ENCODE assay signal across 8 cellular contexts in genomic region chr6:2763876-2764540, GRCh38. TPM values are rescaled to one million over a fixed set of nuclear protein-coding genes. Genes with fewer than 3 reads are reported as not detected.
DNase-seq lines count a peak whose midpoint lies in the region; ATAC-seq and TF ChIP-seq lines count a peak whose summit lies in the region.

No MANE protein-coding gene starts in this region.

- H3K27ac ChIP-seq in Peyer's patch (peak overlapping the region in 3 of 4 donors; percentile 71 to 97 (median 95)), esophagus squamous epithelium (peak overlapping the region in 3 of 4 donors; percentile 91 to 97 (median 92)), prostate gland (peak overlapping the region; percentile 81 to 84)

- DNase-seq in GM12865 (ENCODE audit: low read depth) (no peak), Peyer's patch (no peak), esophagus squamous epithelium (lab: John Stamatoyannopoulos, UW) (no peak), prostate gland (ENCODE audit: low spot score) (no peak), amniotic stem cell (lab: John Stamatoyannopoulos, UW) (no peak), AML-193 (lab: John Stamatoyannopoulos, UW) (no peak), NCI-H82 (lab: John Stamatoyannopoulos, UW) (no peak)

- 78 to 79% methylated on average over 27 of the region's 27 CpGs for WGBS in esophagus squamous epithelium, 2 donors
- WGBS in prostate gland, result 67% methylated on average over 27 of the region's 27 CpGs

- H3K4me3 ChIP-seq in GM12865 (ENCODE audit: low read depth, low read length) (peak overlapping the region; percentile 63), Peyer's patch (peak overlapping the region in 3 of 4 donors; percentile 46 to 54 (median 53)), esophagus squamous epithelium (peak overlapping the region in 3 of 4 donors; percentile 77 to 96 (median 92)), prostate gland (peak overlapping the region in 1 of 2 donors; percentile 49)

- intact Hi-C loops in esophagus squamous epithelium (cut with DNase I), result no loop called here
- intact Hi-C loops in prostate gland (cut with DNase I), result no loop called here

- H3K27me3 ChIP-seq in Peyer's patch (no peaks in the 10 kb centered on the region), esophagus squamous epithelium (no peaks in the 10 kb centered on the region), prostate gland (replicated peaks; ENCODE audit: insufficient read depth) (no peaks in the 10 kb centered on the region)

- H3K9me3 ChIP-seq in Peyer's patch (no peaks in the 10 kb centered on the region), esophagus squamous epithelium (no peaks in the 10 kb centered on the region), prostate gland (no peaks in the 10 kb centered on the region)

- ATAC-seq in GM18861 (IDR thresholded peaks at IDR 0.05; ENCODE audit: unreplicated experiment), result no peak

- H3K4me1 ChIP-seq in Peyer's patch (peaks cover 0 to 23% (median 5%) of the 10 kb centered on the region in 4 donors), esophagus squamous epithelium (peaks cover 15 to 35% (median 23%) of the 10 kb centered on the region in 3 donors), prostate gland (replicated peaks) (peaks cover 4% of the 10 kb centered on the region)

- no peaks in the 10 kb centered on the region for H3K36me3 ChIP-seq in Peyer's patch
- H3K36me3 ChIP-seq in esophagus squamous epithelium, result no peaks in the 10 kb centered on the region
- H3K36me3 ChIP-seq in prostate gland, result no peaks in the 10 kb centered on the region

- no peak for TF ChIP-seq POLR2A in Peyer's patch (IDR thresholded peaks at IDR 0.05)
- no peak for TF ChIP-seq POLR2A in esophagus squamous epithelium (IDR thresholded peaks at IDR 0.05)
- TF ChIP-seq POLR2A in prostate gland (IDR thresholded peaks at IDR 0.05), result no peak

- TF ChIP-seq CTCF in GM12865 (IDR thresholded peaks at IDR 0.05; ENCODE audit: insufficient read depth, low read depth, low read length, missing control alignments), result no peak
- TF ChIP-seq CTCF in Peyer's patch (IDR thresholded peaks at IDR 0.05), result no peak
- TF ChIP-seq CTCF in esophagus squamous epithelium (IDR thresholded peaks at IDR 0.05), result no peak
- TF ChIP-seq CTCF in prostate gland (IDR thresholded peaks at IDR 0.05), result no peak

RNA-seq across cellular contexts. Expression of gene WRNIP1, which starts 1.2 kb away (rescaled TPM):
- total RNA-seq in Peyer's patch (10 to 100 TPM; 34.7 to 48.2 (median 39.6) TPM), esophagus squamous epithelium (10 to 100 TPM; 66.0 to 75.6 (median 69.9) TPM), prostate gland (10 to 100 TPM; 89.6 to 90.0 TPM)

RNA-seq across cellular contexts. Expression of gene MYLK4, which starts 13.3 kb away (rescaled TPM):
- total RNA-seq in Peyer's patch (1 to 10 TPM in 1 of 4 donors, under 1 TPM in 3; 0.35 to 2.4 (median 0.81) TPM), esophagus squamous epithelium (1 to 10 TPM in 2 of 4 donors, under 1 TPM in 2; 0.49 to 1.9 (median 1.0) TPM), prostate gland (under 1 TPM; 0.46 to 0.97 TPM)
